ENCODE assay signal across 2 cellular contexts in the genomic region with DNA sequence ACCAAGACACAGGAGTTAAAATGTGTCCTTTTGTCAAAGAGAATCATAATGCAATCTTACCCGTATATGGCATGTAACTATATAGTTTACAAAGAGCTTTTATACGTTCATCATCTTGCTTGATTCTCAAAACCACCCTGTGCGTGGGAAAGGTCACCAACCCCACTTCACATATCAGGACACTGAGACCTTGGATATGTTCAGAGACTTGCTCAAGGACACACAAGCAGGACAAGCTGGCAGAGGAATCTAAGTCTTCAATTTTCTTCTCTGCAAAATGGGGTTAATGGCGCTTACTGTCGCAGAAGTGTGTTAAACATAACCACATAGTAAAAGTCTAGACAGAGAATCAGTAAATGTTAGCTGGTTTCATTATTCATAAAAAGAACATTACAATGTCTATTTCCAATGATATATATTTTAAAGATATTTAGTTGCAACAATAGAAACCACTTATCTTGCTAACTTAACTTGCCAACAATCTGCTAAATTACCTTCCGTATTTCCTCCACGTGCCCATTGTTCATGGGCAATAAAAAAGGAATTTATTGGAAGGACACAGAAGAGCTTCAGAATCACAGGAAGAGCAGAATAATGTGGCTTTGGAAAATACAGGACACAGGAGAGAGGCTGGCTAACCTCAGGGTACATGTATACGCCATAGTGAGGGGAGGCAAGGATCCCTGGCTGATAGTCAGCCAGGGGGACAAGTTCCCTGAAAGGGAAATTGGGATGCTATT.
TF ChIP-seq lines count a peak whose summit lies in the region.

No MANE protein-coding gene starts in this region.

TF ChIP-seq in SK-N-SH, 30 proteins besides CTCF, POLR2A, EP300 and RAD21 (continued from another document):
- no peak for TF ChIP-seq RFX5 (IDR thresholded peaks at IDR 0.05; ENCODE audit: low read length)
- TF ChIP-seq FOXM1 (IDR thresholded peaks at IDR 0.05; ENCODE audit: low read depth), result no peak
- TF ChIP-seq, protein P1, sequence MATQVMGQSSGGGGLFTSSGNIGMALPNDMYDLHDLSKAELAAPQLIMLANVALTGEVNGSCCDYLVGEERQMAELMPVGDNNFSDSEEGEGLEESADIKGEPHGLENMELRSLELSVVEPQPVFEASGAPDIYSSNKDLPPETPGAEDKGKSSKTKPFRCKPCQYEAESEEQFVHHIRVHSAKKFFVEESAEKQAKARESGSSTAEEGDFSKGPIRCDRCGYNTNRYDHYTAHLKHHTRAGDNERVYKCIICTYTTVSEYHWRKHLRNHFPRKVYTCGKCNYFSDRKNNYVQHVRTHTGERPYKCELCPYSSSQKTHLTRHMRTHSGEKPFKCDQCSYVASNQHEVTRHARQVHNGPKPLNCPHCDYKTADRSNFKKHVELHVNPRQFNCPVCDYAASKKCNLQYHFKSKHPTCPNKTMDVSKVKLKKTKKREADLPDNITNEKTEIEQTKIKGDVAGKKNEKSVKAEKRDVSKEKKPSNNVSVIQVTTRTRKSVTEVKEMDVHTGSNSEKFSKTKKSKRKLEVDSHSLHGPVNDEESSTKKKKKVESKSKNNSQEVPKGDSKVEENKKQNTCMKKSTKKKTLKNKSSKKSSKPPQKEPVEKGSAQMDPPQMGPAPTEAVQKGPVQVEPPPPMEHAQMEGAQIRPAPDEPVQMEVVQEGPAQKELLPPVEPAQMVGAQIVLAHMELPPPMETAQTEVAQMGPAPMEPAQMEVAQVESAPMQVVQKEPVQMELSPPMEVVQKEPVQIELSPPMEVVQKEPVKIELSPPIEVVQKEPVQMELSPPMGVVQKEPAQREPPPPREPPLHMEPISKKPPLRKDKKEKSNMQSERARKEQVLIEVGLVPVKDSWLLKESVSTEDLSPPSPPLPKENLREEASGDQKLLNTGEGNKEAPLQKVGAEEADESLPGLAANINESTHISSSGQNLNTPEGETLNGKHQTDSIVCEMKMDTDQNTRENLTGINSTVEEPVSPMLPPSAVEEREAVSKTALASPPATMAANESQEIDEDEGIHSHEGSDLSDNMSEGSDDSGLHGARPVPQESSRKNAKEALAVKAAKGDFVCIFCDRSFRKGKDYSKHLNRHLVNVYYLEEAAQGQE (IDR thresholded peaks at IDR 0.05; ENCODE audit: low read depth, low read length), result no peak
- TF ChIP-seq YY1 (IDR thresholded peaks at IDR 0.05; ENCODE audit: low read depth), result no peak
- TF ChIP-seq, protein P2, sequence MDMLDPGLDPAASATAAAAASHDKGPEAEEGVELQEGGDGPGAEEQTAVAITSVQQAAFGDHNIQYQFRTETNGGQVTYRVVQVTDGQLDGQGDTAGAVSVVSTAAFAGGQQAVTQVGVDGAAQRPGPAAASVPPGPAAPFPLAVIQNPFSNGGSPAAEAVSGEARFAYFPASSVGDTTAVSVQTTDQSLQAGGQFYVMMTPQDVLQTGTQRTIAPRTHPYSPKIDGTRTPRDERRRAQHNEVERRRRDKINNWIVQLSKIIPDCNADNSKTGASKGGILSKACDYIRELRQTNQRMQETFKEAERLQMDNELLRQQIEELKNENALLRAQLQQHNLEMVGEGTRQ (IDR thresholded peaks at IDR 0.05; ENCODE audit: borderline replicate concordance, low read depth, low read length), result no peak
- TF ChIP-seq RXRA (IDR thresholded peaks at IDR 0.05; ENCODE audit: borderline replicate concordance, low read depth), result no peak
- TF ChIP-seq TCF12 (IDR thresholded peaks at IDR 0.05), result no peak
TF ChIP-seq in SK-N-SH: peak in this region for 0.

TF ChIP-seq in neural cell, 6 proteins besides CTCF, POLR2A, EP300 and RAD21:
- TF ChIP-seq, protein P1 (IDR thresholded peaks at IDR 0.05; ENCODE audit: borderline replicate concordance), result no peak
- TF ChIP-seq MXI1 (conservative IDR thresholded peaks at IDR 0.05; ENCODE audit: poor library complexity, severe bottlenecking), result no peak
- no peak for TF ChIP-seq SMC3 (conservative IDR thresholded peaks at IDR 0.05; ENCODE audit: poor library complexity)
- TF ChIP-seq POLR2AphosphoS5 (IDR thresholded peaks at IDR 0.05), result no peak
- TF ChIP-seq EZH2 (IDR thresholded peaks at IDR 0.05; ENCODE audit: borderline replicate concordance, insufficient read depth, low read length, poor library complexity, severe bottlenecking), result no peak
- no peak for TF ChIP-seq TAF1 (IDR thresholded peaks at IDR 0.05; ENCODE audit: low read depth)
